ENCODE assay signal across 22 cellular contexts in the genomic region with DNA sequence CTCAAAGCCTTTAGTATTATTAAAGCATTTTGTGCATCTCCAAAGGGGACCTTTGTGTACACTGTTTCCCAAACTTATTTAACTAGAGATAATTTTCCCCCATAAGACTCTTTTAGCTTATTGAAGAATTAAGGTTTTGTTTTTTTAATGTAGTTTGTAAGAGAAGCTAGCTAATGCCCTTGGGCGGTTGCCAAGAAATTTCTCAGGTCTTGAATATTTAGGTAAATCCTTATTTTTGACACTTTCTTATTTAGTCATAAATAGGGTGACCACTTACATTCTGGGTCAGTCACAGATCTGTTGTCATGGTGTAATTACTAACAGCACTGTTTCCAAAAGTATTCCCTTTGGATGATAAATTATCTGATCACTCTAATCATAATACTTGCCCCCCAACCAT. TPM values are rescaled to one million over a fixed set of nuclear protein-coding genes. Genes with fewer than 3 reads are reported as not detected.
DNase-seq lines count a peak whose midpoint lies in the region; ATAC-seq lines count a peak whose summit lies in the region.
"Had no signal": no experiment of that assay in that cellular context is flagged by ENCODE, and none has a peak within 500 bp of the region (broad histone marks: within the 10 kb centered on the region; RNA-seq: fewer than 3 reads in every experiment).

No MANE protein-coding gene starts in this region.

- H3K27me3 ChIP-seq in HAP-1 (ENCODE audit: low read depth) = no peaks in the 10 kb centered on the region
- H3K27me3 ChIP-seq: ascending aorta, heart right ventricle, ovary, right atrium auricular region, vagina had no signal

- in situ Hi-C loops in HAP-1 (cut with MboI; ENCODE audit: low sequenced_read_pairs) = no loop called here

- H3K27ac Mint-ChIP-seq in activated CD4-positive, alpha-beta memory T cell treated with anti-CD3 and anti-CD28 coated beads for 36 hours = peak overlapping the region; percentile 81
- no peak overlapping the region for H3K27ac Mint-ChIP-seq in activated CD4-positive, alpha-beta memory T cell treated with anti-CD3 and anti-CD28 coated beads, Interleukin-2, amount 10 ng/mL, durations not matched to agents 7 days and 5 days
- H3K27ac Mint-ChIP-seq in activated naive CD8-positive, alpha-beta T cell treated with anti-CD3 and anti-CD28 coated beads, Interleukin-2, amount 50 U/mL, for 24 hours = peak overlapping the region; percentile 91
- H3K27ac Mint-ChIP-seq in naive thymus-derived CD8-positive, alpha-beta T cell = peak overlapping the region in 8 of 10 donors; percentile 1 to 87 (median 55)

- peaks cover 87% of the 10 kb centered on the region for H3K4me1 Mint-ChIP-seq in activated CD4-positive, alpha-beta memory T cell treated with anti-CD3 and anti-CD28 coated beads for 36 hours (ENCODE audit: low read depth)
- peaks cover 69% of the 10 kb centered on the region for H3K4me1 Mint-ChIP-seq in activated CD4-positive, alpha-beta memory T cell treated with anti-CD3 and anti-CD28 coated beads, Interleukin-2, amount 10 ng/mL, durations not matched to agents 7 days and 5 days
- peaks cover 97% of the 10 kb centered on the region for H3K4me1 Mint-ChIP-seq in activated naive CD8-positive, alpha-beta T cell treated with anti-CD3 and anti-CD28 coated beads, Interleukin-2, amount 50 U/mL, for 24 hours
- H3K4me1 Mint-ChIP-seq in naive thymus-derived CD8-positive, alpha-beta T cell = peaks cover 36 to 94% (median 83%) of the 10 kb centered on the region in 4 donors

- no peaks in the 10 kb centered on the region for H3K9me3 ChIP-seq in HAP-1
- H3K9me3 ChIP-seq: A549, ascending aorta, heart right ventricle, ovary, right atrium auricular region, thoracic aorta, vagina had no signal

- no peaks in the 10 kb centered on the region for H3K36me3 ChIP-seq in HAP-1 (replicated peaks)
- H3K36me3 ChIP-seq: ascending aorta, ovary, right atrium auricular region, thoracic aorta, vagina had no signal

- POLR2A ChIA-PET in activated CD4-positive, alpha-beta memory T cell treated with anti-CD3 and anti-CD28 coated beads for 36 hours (lab: Charles Lee) = interaction anchor here (1.1 kb wide), 1 partner anchor 55 kb away, joined by 3 read pairs; no protein-coding TSS in a partner anchor
- POLR2A ChIA-PET in activated CD4-positive, alpha-beta memory T cell treated with anti-CD3 and anti-CD28 coated beads, Interleukin-2, amount 10 ng/mL, durations not matched to agents 7 days and 5 days (lab: Charles Lee) = interaction anchor here (1.1 kb wide), 1 partner anchor 13 kb away, joined by 3 read pairs; no protein-coding TSS in a partner anchor
- POLR2A ChIA-PET in naive thymus-derived CD8-positive, alpha-beta T cell (lab: Charles Lee) = interaction anchor here (1.6 kb wide), 1 partner anchor 44 kb away, joined by 3 read pairs; no protein-coding TSS in a partner anchor

- DNase-seq in activated CD4-positive, alpha-beta memory T cell treated with anti-CD3 and anti-CD28 coated beads for 36 hours = no peak
- DNase-seq in activated CD4-positive, alpha-beta memory T cell treated with anti-CD3 and anti-CD28 coated beads, Interleukin-2, amount 10 ng/mL, durations not matched to agents 7 days and 5 days = no peak
- DNase-seq in HAP-1 (ENCODE audit: low spot score in 2 of 2) (peak; percentile 32), pons (ENCODE audit: low spot score) (no peak), putamen (ENCODE audit: low spot score) (no peak)
- no peak for DNase-seq in activated naive CD8-positive, alpha-beta T cell treated with anti-CD3 and anti-CD28 coated beads, Interleukin-2, amount 50 U/mL, for 24 hours
- no peak for DNase-seq in naive thymus-derived CD8-positive, alpha-beta T cell
- DNase-seq: activated naive CD4-positive, alpha-beta T cell treated with anti-CD3 and anti-CD28 coated beads, Interleukin-2, amount 50 U/mL, for 16 hours; Calu3; caudate nucleus; heart right ventricle; mesendoderm; NCI-H1048; NCI-H187 treated with DMSO at 0.1 percent for 48 hours; ovary had no signal

- H3K4me1 ChIP-seq in HAP-1 = peaks cover 16% of the 10 kb centered on the region
- H3K4me1 ChIP-seq: A549 had no signal

- no peaks in the 10 kb centered on the region for H3K9me3 Mint-ChIP-seq in activated CD4-positive, alpha-beta memory T cell treated with anti-CD3 and anti-CD28 coated beads for 36 hours
- no peaks in the 10 kb centered on the region for H3K9me3 Mint-ChIP-seq in activated CD4-positive, alpha-beta memory T cell treated with anti-CD3 and anti-CD28 coated beads, Interleukin-2, amount 10 ng/mL, durations not matched to agents 7 days and 5 days
- H3K9me3 Mint-ChIP-seq in activated naive CD8-positive, alpha-beta T cell treated with anti-CD3 and anti-CD28 coated beads, Interleukin-2, amount 50 U/mL, for 24 hours = no peaks in the 10 kb centered on the region
- no peaks in the 10 kb centered on the region for H3K9me3 Mint-ChIP-seq in naive thymus-derived CD8-positive, alpha-beta T cell

- no peak overlapping the region for H3K4me3 Mint-ChIP-seq in activated CD4-positive, alpha-beta memory T cell treated with anti-CD3 and anti-CD28 coated beads for 36 hours
- no peak overlapping the region for H3K4me3 Mint-ChIP-seq in activated CD4-positive, alpha-beta memory T cell treated with anti-CD3 and anti-CD28 coated beads, Interleukin-2, amount 10 ng/mL, durations not matched to agents 7 days and 5 days
- no peak overlapping the region for H3K4me3 Mint-ChIP-seq in activated naive CD8-positive, alpha-beta T cell treated with anti-CD3 and anti-CD28 coated beads, Interleukin-2, amount 50 U/mL, for 24 hours
- H3K4me3 Mint-ChIP-seq in naive thymus-derived CD8-positive, alpha-beta T cell = no peak overlapping the region

- peaks cover 30% of the 10 kb centered on the region for H3K36me3 Mint-ChIP-seq in activated CD4-positive, alpha-beta memory T cell treated with anti-CD3 and anti-CD28 coated beads for 36 hours
- H3K36me3 Mint-ChIP-seq in activated CD4-positive, alpha-beta memory T cell treated with anti-CD3 and anti-CD28 coated beads, Interleukin-2, amount 10 ng/mL, durations not matched to agents 7 days and 5 days (ENCODE audit: low read depth) = peaks cover 53% of the 10 kb centered on the region
- peaks cover 55% of the 10 kb centered on the region for H3K36me3 Mint-ChIP-seq in activated naive CD8-positive, alpha-beta T cell treated with anti-CD3 and anti-CD28 coated beads, Interleukin-2, amount 50 U/mL, for 24 hours (ENCODE audit: low read depth)
- H3K36me3 Mint-ChIP-seq in naive thymus-derived CD8-positive, alpha-beta T cell = peaks cover 0 to 29% (median 8%) of the 10 kb centered on the region in 3 donors

- no peak for ATAC-seq in activated naive CD8-positive, alpha-beta T cell treated with anti-CD3 and anti-CD28 coated beads, Interleukin-2, amount 50 U/mL, for 24 hours
- no peak for ATAC-seq in naive thymus-derived CD8-positive, alpha-beta T cell
- ATAC-seq in HG03521 (IDR thresholded peaks at IDR 0.05; ENCODE audit: unreplicated experiment) = no peak
- ATAC-seq: A549, heart right ventricle had no signal

- CTCF ChIA-PET in activated CD4-positive, alpha-beta memory T cell treated with anti-CD3 and anti-CD28 coated beads for 36 hours (lab: Charles Lee) = interaction anchor here (1.6 kb wide), 1 partner anchor 29 kb away, joined by 4 read pairs; no protein-coding TSS in a partner anchor
- CTCF ChIA-PET in activated CD4-positive, alpha-beta memory T cell treated with anti-CD3 and anti-CD28 coated beads, Interleukin-2, amount 10 ng/mL, durations not matched to agents 7 days and 5 days (lab: Charles Lee) = interaction anchor here (0.6 kb wide), 1 partner anchor 67 kb away, joined by 4 read pairs; no protein-coding TSS in a partner anchor

- no peak overlapping the region for H3K4me3 ChIP-seq in HAP-1
- H3K4me3 ChIP-seq: A549, ascending aorta, heart right ventricle, ovary, right atrium auricular region, SK-N-MC, thoracic aorta, vagina had no signal

- no peaks in the 10 kb centered on the region for H3K27me3 Mint-ChIP-seq in activated CD4-positive, alpha-beta memory T cell treated with anti-CD3 and anti-CD28 coated beads for 36 hours
- H3K27me3 Mint-ChIP-seq in activated CD4-positive, alpha-beta memory T cell treated with anti-CD3 and anti-CD28 coated beads, Interleukin-2, amount 10 ng/mL, durations not matched to agents 7 days and 5 days = no peaks in the 10 kb centered on the region
- H3K27me3 Mint-ChIP-seq in activated naive CD8-positive, alpha-beta T cell treated with anti-CD3 and anti-CD28 coated beads, Interleukin-2, amount 50 U/mL, for 24 hours = no peaks in the 10 kb centered on the region
- no peaks in the 10 kb centered on the region for H3K27me3 Mint-ChIP-seq in naive thymus-derived CD8-positive, alpha-beta T cell

- intact Hi-C loops in activated CD4-positive, alpha-beta memory T cell treated with anti-CD3 and anti-CD28 coated beads for 36 hours (cut with micrococcal nuclease) = no loop called here

RNA-seq across cellular contexts. Expression of gene TNFAIP8, which starts 27.2 kb away (rescaled TPM):
- total RNA-seq in activated CD4-positive, alpha-beta memory T cell treated with anti-CD3 and anti-CD28 coated beads for 36 hours = 100 to 1,000 TPM; 153 to 159 TPM
- total RNA-seq in activated CD4-positive, alpha-beta memory T cell treated with anti-CD3 and anti-CD28 coated beads, Interleukin-2, amount 10 ng/mL, durations not matched to agents 7 days and 5 days = 100 to 1,000 TPM; 161 to 163 TPM
- total RNA-seq in naive thymus-derived CD8-positive, alpha-beta T cell = 100 to 1,000 TPM; 176 to 177 TPM
- polyA plus RNA-seq in naive thymus-derived CD8-positive, alpha-beta T cell = 100 to 1,000 TPM; 175 to 220 (median 188) TPM

Comparison
In these comparisons a context has a peak if more than half of its experiments do, and no peak if none do; other contexts are left out.
1. DNase-seq: peak in HAP-1 (2 of 2); none in activated CD4-positive, alpha-beta memory T cell treated with anti-CD3 and anti-CD28 coated beads for 36 hours (single experiment), activated CD4-positive, alpha-beta memory T cell treated with anti-CD3 and anti-CD28 coated beads, Interleukin-2, amount 10 ng/mL, durations not matched to agents 7 days and 5 days (single experiment), activated naive CD8-positive, alpha-beta T cell treated with anti-CD3 and anti-CD28 coated beads, Interleukin-2, amount 50 U/mL, for 24 hours (single experiment), naive thymus-derived CD8-positive, alpha-beta T cell (0 of 10), pons (single experiment) and putamen (single experiment).